16 cellular contexts compared by ENCODE assay signal in the genomic region with DNA sequence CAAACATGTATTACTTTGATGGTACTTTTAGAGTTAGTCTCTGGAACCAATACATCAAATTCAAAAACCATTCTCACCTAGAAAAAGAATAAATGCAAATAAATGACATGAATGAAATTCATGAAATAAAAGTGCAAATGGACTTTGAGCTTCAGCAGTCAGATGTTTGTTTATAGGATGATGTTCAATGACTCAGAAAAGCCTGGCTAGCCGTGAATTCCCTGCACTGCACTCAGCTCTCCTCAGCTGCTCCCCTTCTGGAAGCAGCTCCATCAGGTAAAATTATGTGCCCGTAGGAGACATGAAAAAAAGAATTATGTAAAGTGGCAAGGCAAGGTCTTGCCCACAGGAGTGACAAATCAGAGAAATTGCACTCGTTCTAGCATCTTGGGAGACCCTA.
DNase-seq lines count a peak whose midpoint lies in the region; ATAC-seq and TF ChIP-seq lines count a peak whose summit lies in the region.
"Had no signal": no experiment of that assay in that cellular context is flagged by ENCODE, and none has a peak within 500 bp of the region (broad histone marks: within the 10 kb centered on the region; RNA-seq: fewer than 3 reads in every experiment).

No MANE protein-coding gene starts in this region.

- DNase-seq in HFFc6 = peak; percentile 41
- peak; percentile 46 for DNase-seq in amniotic epithelial cell (ENCODE audit: low read depth)
- DNase-seq in hepatocyte (ENCODE audit: low spot score) = peak; percentile 45
- no peak for DNase-seq in GM10248 (ENCODE audit: extremely low spot score)
- DNase-seq in SW 1271 (lab: John Stamatoyannopoulos, UW) = no peak
- no peak for DNase-seq in occipital lobe (lab: John Stamatoyannopoulos, UW)
- no peak for DNase-seq in activated naive CD8-positive, alpha-beta T cell treated with anti-CD3 and anti-CD28 coated beads, Interleukin-2, amount 50 U/mL, for 24 hours
- DNase-seq: activated CD4-positive, alpha-beta T cell treated with anti-CD3 and anti-CD28 coated beads for 4 hours; activated naive CD8-positive, alpha-beta T cell treated with anti-CD3 and anti-CD28 coated beads for 36 hours; activated T-cell treated with anti-CD3 and anti-CD28 coated beads, Interleukin-2, amount 50 U/mL, for 1 hour; DMS153; NCI-H1092 treated with DMSO at 0.1 percent for 48 hours; T-helper 17 cell had no signal

- peak overlapping the region; percentile 35 for H3K27ac Mint-ChIP-seq in HFFc6
- no peak overlapping the region for H3K27ac Mint-ChIP-seq in activated naive CD8-positive, alpha-beta T cell treated with anti-CD3 and anti-CD28 coated beads, Interleukin-2, amount 50 U/mL, for 24 hours
- H3K27ac Mint-ChIP-seq: activated naive CD8-positive, alpha-beta T cell treated with anti-CD3 and anti-CD28 coated beads for 36 hours; mesothelial cell of epicardium; T-helper 17 cell had no signal

- TF ChIP-seq CTCF in HFFc6 (IDR thresholded peaks at IDR 0.05) (peak; percentile 24; the same call in 1 of the 2 replicates), hepatocyte (IDR thresholded peaks at IDR 0.05; ENCODE audit: poor library complexity) (no peak), GM10248 (IDR thresholded peaks at IDR 0.05; ENCODE audit: control extremely low read depth, extremely low read depth, low read depth, missing control alignments) (no peak)

- no peak overlapping the region for H3K4me2 ChIP-seq in hepatocyte

- no peaks in the 10 kb centered on the region for H4K20me1 ChIP-seq in hepatocyte (ENCODE audit: insufficient read depth, poor library complexity, severe bottlenecking)

- WGBS in hepatocyte (ENCODE audit: low lambda C conversion rate, missing lambda C conversion rate) = 54% methylated on average over 3 of the region's 3 CpGs

- no peak for ATAC-seq in activated naive CD8-positive, alpha-beta T cell treated with anti-CD3 and anti-CD28 coated beads, Interleukin-2, amount 50 U/mL, for 24 hours
- ATAC-seq: T-helper 17 cell had no signal

- H3K4me1 ChIP-seq in ACC112 (ENCODE audit: control insufficient read depth, insufficient read depth, low read length, unreplicated experiment) (peaks cover 43% of the 10 kb centered on the region), hepatocyte (ENCODE audit: insufficient read depth) (no peaks in the 10 kb centered on the region)

- no peaks in the 10 kb centered on the region for H3K9me3 ChIP-seq in hepatocyte (ENCODE audit: low read depth)

- peaks cover 73% of the 10 kb centered on the region for H3K4me1 Mint-ChIP-seq in HFFc6 (ENCODE audit: low read depth)
- H3K4me1 Mint-ChIP-seq in activated naive CD8-positive, alpha-beta T cell treated with anti-CD3 and anti-CD28 coated beads, Interleukin-2, amount 50 U/mL, for 24 hours = no peaks in the 10 kb centered on the region
- H3K4me1 Mint-ChIP-seq: activated naive CD8-positive, alpha-beta T cell treated with anti-CD3 and anti-CD28 coated beads for 36 hours; T-helper 17 cell had no signal

- H3K4me3 Mint-ChIP-seq in HFFc6 = peak overlapping the region; percentile 70
- no peak overlapping the region for H3K4me3 Mint-ChIP-seq in activated naive CD8-positive, alpha-beta T cell treated with anti-CD3 and anti-CD28 coated beads, Interleukin-2, amount 50 U/mL, for 24 hours
- H3K4me3 Mint-ChIP-seq: activated naive CD8-positive, alpha-beta T cell treated with anti-CD3 and anti-CD28 coated beads for 36 hours; mesothelial cell of epicardium; T-helper 17 cell had no signal

- CTCF ChIA-PET in GM10248 (lab: Yijun Ruan, JAX) = interaction anchor here (1.2 kb wide), 1 partner anchor 9 kb away, joined by 3 read pairs; no protein-coding TSS in a partner anchor

- POLR2A ChIA-PET in GM10248 (lab: Yijun Ruan, JAX) = no interaction called here

- no peaks in the 10 kb centered on the region for H3K79me2 ChIP-seq in ACC112 (ENCODE audit: control insufficient read depth, insufficient read depth, low read length, unreplicated experiment)
- no peaks in the 10 kb centered on the region for H3K79me2 ChIP-seq in hepatocyte

- peak overlapping the region; percentile 34; the same call in 1 of the 2 replicates for H3K4me3 ChIP-seq in ACC112 (ENCODE audit: low read depth, low read length)
- no peak overlapping the region for H3K4me3 ChIP-seq in hepatocyte
- H3K4me3 ChIP-seq: coronary artery had no signal

- H3K9me3 Mint-ChIP-seq in HFFc6 = peaks cover 5% of the 10 kb centered on the region; the same call in 1 of the 2 replicates
- H3K9me3 Mint-ChIP-seq in activated naive CD8-positive, alpha-beta T cell treated with anti-CD3 and anti-CD28 coated beads, Interleukin-2, amount 50 U/mL, for 24 hours = no peaks in the 10 kb centered on the region
- H3K9me3 Mint-ChIP-seq: activated naive CD8-positive, alpha-beta T cell treated with anti-CD3 and anti-CD28 coated beads for 36 hours had no signal

- H3K36me3 ChIP-seq in ACC112 (ENCODE audit: insufficient read depth, low read length) (no peaks in the 10 kb centered on the region), hepatocyte (replicated peaks; ENCODE audit: insufficient read depth, low read depth) (no peaks in the 10 kb centered on the region)

- no peaks in the 10 kb centered on the region for H3K27me3 ChIP-seq in ACC112 (ENCODE audit: insufficient read depth, low read length)
- no peaks in the 10 kb centered on the region for H3K27me3 ChIP-seq in hepatocyte

- H3K9me2 ChIP-seq in hepatocyte (replicated peaks; ENCODE audit: insufficient read depth) = no peaks in the 10 kb centered on the region

- peaks cover 4% of the 10 kb centered on the region; the same call in 1 of the 2 replicates for H3K36me3 Mint-ChIP-seq in HFFc6 (ENCODE audit: low read depth)
- no peaks in the 10 kb centered on the region for H3K36me3 Mint-ChIP-seq in activated naive CD8-positive, alpha-beta T cell treated with anti-CD3 and anti-CD28 coated beads, Interleukin-2, amount 50 U/mL, for 24 hours (ENCODE audit: low read depth)
- H3K36me3 Mint-ChIP-seq: activated naive CD8-positive, alpha-beta T cell treated with anti-CD3 and anti-CD28 coated beads for 36 hours; mesothelial cell of epicardium had no signal

- H3K27ac ChIP-seq in ACC112 (ENCODE audit: low read depth, low read length) (peak overlapping the region; percentile 96), hepatocyte (peak overlapping the region; percentile 42)
- H3K27ac ChIP-seq: coronary artery had no signal

- no peaks in the 10 kb centered on the region for H3K27me3 Mint-ChIP-seq in HFFc6 (ENCODE audit: insufficient read depth)
- no peaks in the 10 kb centered on the region for H3K27me3 Mint-ChIP-seq in activated naive CD8-positive, alpha-beta T cell treated with anti-CD3 and anti-CD28 coated beads, Interleukin-2, amount 50 U/mL, for 24 hours
- H3K27me3 Mint-ChIP-seq: activated naive CD8-positive, alpha-beta T cell treated with anti-CD3 and anti-CD28 coated beads for 36 hours; T-helper 17 cell had no signal

- H2AFZ ChIP-seq in ACC112 (ENCODE audit: low read length, unreplicated experiment) (peak overlapping the region; percentile 68), hepatocyte (no peak overlapping the region)

Comparison
In these comparisons a context has a peak if more than half of its experiments do, and no peak if none do; other contexts are left out.
1. DNase-seq: peak in HFFc6 (single experiment), amniotic epithelial cell (single experiment) and hepatocyte (single experiment); none in GM10248 (single experiment), SW 1271 (0 of 2), occipital lobe (single experiment) and activated naive CD8-positive, alpha-beta T cell treated with anti-CD3 and anti-CD28 coated beads, Interleukin-2, amount 50 U/mL, for 24 hours (single experiment).